12 cellular contexts compared by ENCODE assay signal in the genomic region with DNA sequence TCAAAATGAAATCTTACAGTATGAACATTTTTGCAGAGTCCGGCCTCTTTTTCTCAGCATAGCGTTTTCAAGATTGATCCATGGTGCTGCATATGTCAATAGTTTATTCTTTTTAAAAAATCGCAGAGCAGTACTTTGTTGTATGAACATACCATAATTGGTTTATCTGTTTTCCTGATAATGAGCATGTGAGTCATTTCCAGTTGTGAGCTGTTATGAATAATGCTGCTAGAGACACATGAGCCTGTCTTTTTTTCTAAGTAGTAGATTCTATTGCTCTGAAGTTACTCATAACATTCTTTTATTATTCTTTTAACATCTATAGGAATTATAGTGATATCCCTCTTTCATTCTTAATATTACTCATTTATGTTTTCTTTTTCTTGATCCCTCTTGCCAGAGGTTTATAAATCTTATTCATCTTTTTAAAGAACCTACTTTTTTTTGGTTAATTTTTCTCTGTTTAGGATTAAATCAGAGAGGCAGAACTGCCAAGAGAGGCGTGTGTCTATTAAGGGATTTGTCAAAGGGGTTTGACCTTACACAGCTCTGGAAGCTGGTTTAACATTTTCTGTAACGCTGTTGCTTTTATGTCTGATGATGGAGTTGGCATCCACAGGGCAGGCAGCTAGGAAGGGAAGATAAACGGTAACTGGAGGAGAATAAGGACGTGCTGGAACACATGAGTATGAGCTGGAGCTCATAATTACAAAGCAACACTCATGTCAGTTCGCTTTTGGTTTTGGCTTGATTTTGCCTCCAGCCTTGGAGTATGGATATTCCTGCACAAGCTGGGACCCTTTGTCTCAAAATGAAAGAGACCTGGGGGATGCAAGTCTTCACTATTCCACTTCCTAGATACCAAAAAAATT. TPM values are rescaled to one million over a fixed set of nuclear protein-coding genes. Genes with fewer than 3 reads are reported as not detected.
DNase-seq lines count a peak whose midpoint lies in the region; ATAC-seq and TF ChIP-seq lines count a peak whose summit lies in the region.
"Had no signal": no experiment of that assay in that cellular context is flagged by ENCODE, and none has a peak within 500 bp of the region (broad histone marks: within the 10 kb centered on the region; RNA-seq: fewer than 3 reads in every experiment).

No MANE protein-coding gene starts in this region.

- peaks cover 49% of the 10 kb centered on the region; the same call in 1 of the 2 replicates for H3K36me3 ChIP-seq in OCI-LY1 (ENCODE audit: insufficient read depth, low read length)
- H3K36me3 ChIP-seq: gastrocnemius medialis had no signal

- TF ChIP-seq CTCF in OCI-LY1 (IDR thresholded peaks at IDR 0.05; ENCODE audit: low read length) (no peak), omental fat pad (IDR thresholded peaks at IDR 0.05) (no peak)

- peaks cover 3% of the 10 kb centered on the region for H3K27me3 Mint-ChIP-seq in activated T-helper 1 cell treated with anti-CD3 and anti-CD28 coated beads, Interleukin-12 subunit alpha, Interleukin-12 subunit beta, Interleukin-2, Interleukin-4 antibody, amounts not matched to agents 30 ng/mL and 10 ng/mL and 1 ng/mL, durations not matched to agents 14 hours and 24 hours and 36 hours (ENCODE audit: insufficient read depth)

- no peaks in the 10 kb centered on the region for H3F3A ChIP-seq in OCI-LY1 (ENCODE audit: insufficient read depth, low read length)

- peaks cover 16% of the 10 kb centered on the region for H3K4me1 Mint-ChIP-seq in activated T-helper 1 cell treated with anti-CD3 and anti-CD28 coated beads, Interleukin-12 subunit alpha, Interleukin-12 subunit beta, Interleukin-2, Interleukin-4 antibody, amounts not matched to agents 30 ng/mL and 10 ng/mL and 1 ng/mL, durations not matched to agents 14 hours and 24 hours and 36 hours (ENCODE audit: low read depth)

- H3K79me2 ChIP-seq in OCI-LY1 (ENCODE audit: insufficient read depth, low read length): peaks cover 35% of the 10 kb centered on the region; the same call in 1 of the 2 replicates

- no peak overlapping the region for H2AFZ ChIP-seq in OCI-LY1 (ENCODE audit: low read length)

- peaks cover 59% of the 10 kb centered on the region for H3K4me1 ChIP-seq in OCI-LY1 (ENCODE audit: insufficient read depth, low read length, severe bottlenecking)

- H3K36me3 Mint-ChIP-seq in activated T-helper 1 cell treated with anti-CD3 and anti-CD28 coated beads, Interleukin-12 subunit alpha, Interleukin-12 subunit beta, Interleukin-2, Interleukin-4 antibody, amounts not matched to agents 30 ng/mL and 10 ng/mL and 1 ng/mL, durations not matched to agents 14 hours and 24 hours and 36 hours (ENCODE audit: low read depth): peaks cover 1% of the 10 kb centered on the region

- no peak overlapping the region for H3K4me3 ChIP-seq in OCI-LY1 (ENCODE audit: low read depth, low read length, poor library complexity, severe bottlenecking)
- H3K4me3 ChIP-seq: gastrocnemius medialis had no signal

- ATAC-seq in omental fat pad (ENCODE audit: low FRiP score): peak; percentile 91
- no peak for ATAC-seq in HG03139 (IDR thresholded peaks at IDR 0.05; ENCODE audit: unreplicated experiment)
- ATAC-seq: gastrocnemius medialis had no signal

- no peaks in the 10 kb centered on the region for H3K9me2 ChIP-seq in OCI-LY1 (ENCODE audit: low read depth, low read length)

- no peaks in the 10 kb centered on the region for H4K20me1 ChIP-seq in OCI-LY1 (ENCODE audit: insufficient read depth, low read length)

- H3K27me3 ChIP-seq in OCI-LY1 (ENCODE audit: insufficient read depth, low read length): no peaks in the 10 kb centered on the region
- H3K27me3 ChIP-seq: gastrocnemius medialis had no signal

- H3K27ac Mint-ChIP-seq in activated T-helper 1 cell treated with anti-CD3 and anti-CD28 coated beads, Interleukin-12 subunit alpha, Interleukin-12 subunit beta, Interleukin-2, Interleukin-4 antibody, amounts not matched to agents 30 ng/mL and 10 ng/mL and 1 ng/mL, durations not matched to agents 14 hours and 24 hours and 36 hours: no peak overlapping the region
- H3K27ac Mint-ChIP-seq: activated T-helper 2 cell treated with anti-CD3 and anti-CD28 coated beads, Interferon-gamma antibody, Interleukin-2, Interleukin-4, amounts not matched to agents 10 μg/mL and 5 μg/mL and 100 μg/mL, durations not matched to agents 14 hours and 24 hours and 36 hours; nephron progenitor cell had no signal

- peak overlapping the region; percentile 44 for H3K27ac ChIP-seq in OCI-LY1 (ENCODE audit: low read depth, low read length, poor library complexity, severe bottlenecking)
- H3K27ac ChIP-seq: gastrocnemius medialis had no signal

- intact Hi-C loops in activated T-helper 1 cell treated with anti-CD3 and anti-CD28 coated beads, Interleukin-12 subunit alpha, Interleukin-12 subunit beta, Interleukin-2, Interleukin-4 antibody, amounts not matched to agents 30 ng/mL and 10 ng/mL and 1 ng/mL, durations not matched to agents 14 hours and 24 hours and 36 hours (cut with micrococcal nuclease): loop anchor here (1.0 to 2.0 kb wide), 3 partner anchors 11 to 51 kb away; no protein-coding TSS in a partner anchor

- peak overlapping the region; percentile 30; the same call in 1 of the 2 replicates for H3K4me2 ChIP-seq in OCI-LY1 (ENCODE audit: low read length)

- DNase-seq in EL (peak; percentile 49), dermis microvascular lymphatic vessel endothelial cell (ENCODE audit: low read depth in 2 of 2) (peak; percentile 22 to 76), omental fat pad (ENCODE audit: low spot score) (no peak), NAMALWA (ENCODE audit: low spot score) (no peak), DMS153 treated with DMSO at 0.1 percent for 48 hours (lab: John Stamatoyannopoulos, UW; ENCODE audit: unreplicated experiment) (no peak)
- DNase-seq in activated T-helper 1 cell treated with anti-CD3 and anti-CD28 coated beads, Interleukin-12 subunit alpha, Interleukin-12 subunit beta, Interleukin-2, Interleukin-4 antibody, amounts not matched to agents 30 ng/mL and 10 ng/mL and 1 ng/mL, durations not matched to agents 14 hours and 24 hours and 36 hours (ENCODE audit: low spot score): no peak
- DNase-seq: gastrocnemius medialis, NCI-H187 treated with DMSO at 0.1 percent for 48 hours, nephron progenitor cell had no signal

- H3K9me3 Mint-ChIP-seq in activated T-helper 1 cell treated with anti-CD3 and anti-CD28 coated beads, Interleukin-12 subunit alpha, Interleukin-12 subunit beta, Interleukin-2, Interleukin-4 antibody, amounts not matched to agents 30 ng/mL and 10 ng/mL and 1 ng/mL, durations not matched to agents 14 hours and 24 hours and 36 hours: no peaks in the 10 kb centered on the region
- H3K9me3 Mint-ChIP-seq: activated T-helper 2 cell treated with anti-CD3 and anti-CD28 coated beads, Interferon-gamma antibody, Interleukin-2, Interleukin-4, amounts not matched to agents 10 μg/mL and 5 μg/mL and 100 μg/mL, durations not matched to agents 14 hours and 24 hours and 36 hours had no signal

- no peak overlapping the region for H3K9ac ChIP-seq in OCI-LY1 (ENCODE audit: low read length)

- H3K4me3 Mint-ChIP-seq in activated T-helper 1 cell treated with anti-CD3 and anti-CD28 coated beads, Interleukin-12 subunit alpha, Interleukin-12 subunit beta, Interleukin-2, Interleukin-4 antibody, amounts not matched to agents 30 ng/mL and 10 ng/mL and 1 ng/mL, durations not matched to agents 14 hours and 24 hours and 36 hours: no peak overlapping the region
- H3K4me3 Mint-ChIP-seq: nephron progenitor cell had no signal

- H3K9me3 ChIP-seq in OCI-LY1 (ENCODE audit: low read length): no peaks in the 10 kb centered on the region
- H3K9me3 ChIP-seq: gastrocnemius medialis had no signal

RNA-seq across cellular contexts. Expression of gene MGAT5, which starts 47.5 kb away (rescaled TPM):
- total RNA-seq in dermis microvascular lymphatic vessel endothelial cell (82.4 and 83.6 TPM in 2 replicates), omental fat pad (10 to 100 TPM; 28.3 to 52.3 (median 40.4) TPM)
- total RNA-seq in activated T-helper 1 cell treated with anti-CD3 and anti-CD28 coated beads, Interleukin-12 subunit alpha, Interleukin-12 subunit beta, Interleukin-2, Interleukin-4 antibody, amounts not matched to agents 30 ng/mL and 10 ng/mL and 1 ng/mL, durations not matched to agents 14 hours and 24 hours and 36 hours: 25.8 and 26.2 TPM in 2 replicates

Comparison
In these comparisons a context has a peak if more than half of its experiments do, and no peak if none do; other contexts are left out.
1. DNase-seq: peak in EL (single experiment) and dermis microvascular lymphatic vessel endothelial cell (2 of 2); none in omental fat pad (single experiment), NAMALWA (single experiment), DMS153 treated with DMSO at 0.1 percent for 48 hours (single experiment) and activated T-helper 1 cell treated with anti-CD3 and anti-CD28 coated beads, Interleukin-12 subunit alpha, Interleukin-12 subunit beta, Interleukin-2, Interleukin-4 antibody, amounts not matched to agents 30 ng/mL and 10 ng/mL and 1 ng/mL, durations not matched to agents 14 hours and 24 hours and 36 hours (single experiment).